Comparison of ENCODE assay signal across 8 cellular contexts in genomic region chrX:40877869-40878268, GRCh38.
A peak's percentile ranks its signal among the peaks of the same experiment; 100 is the strongest.
DNase-seq lines count a peak whose midpoint lies in the region; ATAC-seq, FAIRE-seq and TF ChIP-seq lines count a peak whose summit lies in the region.

No MANE protein-coding gene starts in this region.

- no peaks in the 10 kb centered on the region for H3K9me3 ChIP-seq in RWPE2 (ENCODE audit: severe bottlenecking)

- intact Hi-C loops in posterior vena cava (cut with DNase I) = loop anchor here in 1 of 2 donors (10.0 kb wide), 1 partner anchor 217 kb away; no protein-coding TSS in a partner anchor

- H3K4me3 ChIP-seq in RWPE2 (ENCODE audit: severe bottlenecking) = no peak overlapping the region

- no peak for ATAC-seq in RWPE2 (ENCODE audit: low read depth)
- ATAC-seq in stimulated activated naive CD8-positive, alpha-beta T cell treated with anti-CD3 and anti-CD28 coated beads, Interleukin-15, Interleukin-2, amounts not matched to agents 100 U/mL and 50 U/mL, for 24 hours = no peak

- TF ChIP-seq CTCF in RWPE2 (IDR thresholded peaks at IDR 0.05; ENCODE audit: poor library complexity, severe bottlenecking) = peak; percentile 62

- H3K36me3 ChIP-seq in RWPE2 (ENCODE audit: low read depth) = no peaks in the 10 kb centered on the region

- no peaks in the 10 kb centered on the region for H3K4me1 ChIP-seq in RWPE2 (ENCODE audit: insufficient read depth, poor library complexity, severe bottlenecking)

- H3K27me3 ChIP-seq in RWPE2 (ENCODE audit: insufficient read depth, poor library complexity, severe bottlenecking) = no peaks in the 10 kb centered on the region

- H3K27ac ChIP-seq in RWPE2 (ENCODE audit: poor library complexity, severe bottlenecking) = no peak overlapping the region

- DNase-seq in stimulated activated CD4-positive, alpha-beta T cell treated with anti-CD3 and anti-CD28 coated beads, Interleukin-2, amount 100 ng/mL, for 4 hours (ENCODE audit: low read depth) = peak; percentile 2
- DNase-seq in stimulated activated CD4-positive, alpha-beta T cell treated with anti-CD3 and anti-CD28 coated beads, Interleukin-12 subunit alpha, Interleukin-12 subunit beta, amount 100 ng/mL, for 4 hours = no peak
- DNase-seq in RWPE2 (ENCODE audit: low spot score) = no peak
- no peak for DNase-seq in frontal cortex (ENCODE audit: low spot score in 2 of 2)
- DNase-seq in stimulated activated naive CD8-positive, alpha-beta T cell treated with anti-CD3 and anti-CD28 coated beads, Interleukin-15, Interleukin-2, amounts not matched to agents 100 U/mL and 50 U/mL, for 24 hours = no peak
- no peak for DNase-seq in NCI-H2171 (lab: John Stamatoyannopoulos, UW)
- DNase-seq in NCI-H2196 treated with DMSO at 0.1 percent for 48 hours (lab: John Stamatoyannopoulos, UW; ENCODE audit: unreplicated experiment) = no peak
- DNase-seq in posterior vena cava (ENCODE audit: low spot score) = no peak

- FAIRE-seq in frontal cortex (lab: Jason Lieb, UNC) = peak; percentile 21
